1 cellular context compared by ENCODE assay signal in genomic region chr19:12974301-12975220, GRCh38.
A peak's percentile ranks its signal among the peaks of the same experiment; 100 is the strongest.
TF ChIP-seq lines count a peak whose summit lies in the region.

No MANE protein-coding gene starts in this region.

TF ChIP-seq in HepG2, 621 proteins besides CTCF, POLR2A, EP300 and RAD21:
- no peak for TF ChIP-seq ZNF546 (CRISPR knock-in tag; conservative IDR thresholded peaks at IDR 0.05)
- TF ChIP-seq, protein P1, sequence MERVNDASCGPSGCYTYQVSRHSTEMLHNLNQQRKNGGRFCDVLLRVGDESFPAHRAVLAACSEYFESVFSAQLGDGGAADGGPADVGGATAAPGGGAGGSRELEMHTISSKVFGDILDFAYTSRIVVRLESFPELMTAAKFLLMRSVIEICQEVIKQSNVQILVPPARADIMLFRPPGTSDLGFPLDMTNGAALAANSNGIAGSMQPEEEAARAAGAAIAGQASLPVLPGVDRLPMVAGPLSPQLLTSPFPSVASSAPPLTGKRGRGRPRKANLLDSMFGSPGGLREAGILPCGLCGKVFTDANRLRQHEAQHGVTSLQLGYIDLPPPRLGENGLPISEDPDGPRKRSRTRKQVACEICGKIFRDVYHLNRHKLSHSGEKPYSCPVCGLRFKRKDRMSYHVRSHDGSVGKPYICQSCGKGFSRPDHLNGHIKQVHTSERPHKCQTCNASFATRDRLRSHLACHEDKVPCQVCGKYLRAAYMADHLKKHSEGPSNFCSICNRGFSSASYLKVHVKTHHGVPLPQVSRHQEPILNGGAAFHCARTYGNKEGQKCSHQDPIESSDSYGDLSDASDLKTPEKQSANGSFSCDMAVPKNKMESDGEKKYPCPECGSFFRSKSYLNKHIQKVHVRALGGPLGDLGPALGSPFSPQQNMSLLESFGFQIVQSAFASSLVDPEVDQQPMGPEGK (CRISPR knock-in tag; IDR thresholded peaks at IDR 0.05), result 0 out of 2 replicates have a peak, but pooled peaks have one; percentile 35
- TF ChIP-seq RXRB (CRISPR knock-in tag; IDR thresholded peaks at IDR 0.05; ENCODE audit: borderline replicate concordance), result 0 out of 2 replicates have a peak, but pooled peaks have one; percentile 7
- no peak for TF ChIP-seq NKX3-1 (CRISPR knock-in tag; IDR thresholded peaks at IDR 0.05)
- TF ChIP-seq, protein P2, sequence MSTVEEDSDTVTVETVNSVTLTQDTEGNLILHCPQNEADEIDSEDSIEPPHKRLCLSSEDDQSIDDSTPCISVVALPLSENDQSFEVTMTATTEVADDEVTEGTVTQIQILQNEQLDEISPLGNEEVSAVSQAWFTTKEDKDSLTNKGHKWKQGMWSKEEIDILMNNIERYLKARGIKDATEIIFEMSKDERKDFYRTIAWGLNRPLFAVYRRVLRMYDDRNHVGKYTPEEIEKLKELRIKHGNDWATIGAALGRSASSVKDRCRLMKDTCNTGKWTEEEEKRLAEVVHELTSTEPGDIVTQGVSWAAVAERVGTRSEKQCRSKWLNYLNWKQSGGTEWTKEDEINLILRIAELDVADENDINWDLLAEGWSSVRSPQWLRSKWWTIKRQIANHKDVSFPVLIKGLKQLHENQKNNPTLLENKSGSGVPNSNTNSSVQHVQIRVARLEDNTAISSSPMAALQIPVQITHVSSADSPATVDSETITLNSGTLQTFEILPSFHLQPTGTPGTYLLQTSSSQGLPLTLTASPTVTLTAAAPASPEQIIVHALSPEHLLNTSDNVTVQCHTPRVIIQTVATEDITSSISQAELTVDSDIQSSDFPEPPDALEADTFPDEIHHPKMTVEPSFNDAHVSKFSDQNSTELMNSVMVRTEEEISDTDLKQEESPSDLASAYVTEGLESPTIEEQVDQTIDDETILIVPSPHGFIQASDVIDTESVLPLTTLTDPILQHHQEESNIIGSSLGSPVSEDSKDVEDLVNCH (CRISPR knock-in tag; IDR thresholded peaks at IDR 0.05), result no peak
- TF ChIP-seq ZNF687 (CRISPR knock-in tag; IDR thresholded peaks at IDR 0.05), result peak; percentile 19; the same call in 1 of the 2 replicates
- no peak for TF ChIP-seq ZBED4 (CRISPR knock-in tag; IDR thresholded peaks at IDR 0.05; ENCODE audit: borderline replicate concordance)
- no peak for TF ChIP-seq ZBTB42 (CRISPR knock-in tag; IDR thresholded peaks at IDR 0.05)
- TF ChIP-seq, protein P3, sequence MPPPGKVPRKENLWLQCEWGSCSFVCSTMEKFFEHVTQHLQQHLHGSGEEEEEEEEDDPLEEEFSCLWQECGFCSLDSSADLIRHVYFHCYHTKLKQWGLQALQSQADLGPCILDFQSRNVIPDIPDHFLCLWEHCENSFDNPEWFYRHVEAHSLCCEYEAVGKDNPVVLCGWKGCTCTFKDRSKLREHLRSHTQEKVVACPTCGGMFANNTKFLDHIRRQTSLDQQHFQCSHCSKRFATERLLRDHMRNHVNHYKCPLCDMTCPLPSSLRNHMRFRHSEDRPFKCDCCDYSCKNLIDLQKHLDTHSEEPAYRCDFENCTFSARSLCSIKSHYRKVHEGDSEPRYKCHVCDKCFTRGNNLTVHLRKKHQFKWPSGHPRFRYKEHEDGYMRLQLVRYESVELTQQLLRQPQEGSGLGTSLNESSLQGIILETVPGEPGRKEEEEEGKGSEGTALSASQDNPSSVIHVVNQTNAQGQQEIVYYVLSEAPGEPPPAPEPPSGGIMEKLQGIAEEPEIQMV (CRISPR knock-in tag; IDR thresholded peaks at IDR 0.05; ENCODE audit: low read depth), result no peak
- TF ChIP-seq CBX1 (IDR thresholded peaks at IDR 0.05; ENCODE audit: low read depth), result no peak
- TF ChIP-seq ZNF768 (CRISPR knock-in tag; IDR thresholded peaks at IDR 0.05), result no peak
- no peak for TF ChIP-seq NR2F6 (IDR thresholded peaks at IDR 0.05)
- TF ChIP-seq NR2F6 (CRISPR knock-in tag; IDR thresholded peaks at IDR 0.05), result no peak
- no peak for TF ChIP-seq ZNF629 (CRISPR knock-in tag; conservative IDR thresholded peaks at IDR 0.05)
- TF ChIP-seq ZBTB3 (CRISPR knock-in tag; IDR thresholded peaks at IDR 0.05; ENCODE audit: borderline replicate concordance, low read depth), result no peak
- TF ChIP-seq LCORL (IDR thresholded peaks at IDR 0.05), result no peak
- TF ChIP-seq LCORL (CRISPR knock-in tag; IDR thresholded peaks at IDR 0.05), result 0 out of 2 replicates have a peak, but pooled peaks have one; percentile 23
- TF ChIP-seq PAX8 (CRISPR knock-in tag; IDR thresholded peaks at IDR 0.05; ENCODE audit: borderline replicate concordance), result no peak
- TF ChIP-seq HDAC6 (IDR thresholded peaks at IDR 0.05; ENCODE audit: low read depth, low read length), result no peak
- TF ChIP-seq KMT2A (CRISPR knock-in tag; IDR thresholded peaks at IDR 0.05), result no peak
- no peak for TF ChIP-seq JUND (CRISPR knock-in tag; IDR thresholded peaks at IDR 0.05)
- TF ChIP-seq KDM3A (CRISPR knock-in tag; IDR thresholded peaks at IDR 0.05; ENCODE audit: low read depth), result no peak
- TF ChIP-seq MAFG (CRISPR knock-in tag; IDR thresholded peaks at IDR 0.05), result no peak
- no peak for TF ChIP-seq ARID3A (IDR thresholded peaks at IDR 0.05; ENCODE audit: low read depth, low read length)
- TF ChIP-seq, protein P4, sequence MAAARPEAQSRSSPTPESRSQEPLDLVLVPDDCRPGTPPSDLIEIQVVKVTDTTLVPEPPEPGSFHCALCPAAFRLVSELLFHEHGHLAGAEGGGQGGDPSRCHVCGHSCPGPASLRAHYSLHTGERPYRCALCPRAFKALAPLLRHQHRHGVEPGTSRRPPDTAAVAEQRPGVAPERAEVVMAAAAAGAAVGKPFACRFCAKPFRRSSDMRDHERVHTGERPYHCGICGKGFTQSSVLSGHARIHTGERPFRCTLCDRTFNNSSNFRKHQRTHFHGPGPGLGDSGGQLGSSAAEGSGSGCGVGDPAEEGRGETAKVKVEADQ (CRISPR knock-in tag; IDR thresholded peaks at IDR 0.05; ENCODE audit: borderline replicate concordance), result no peak
- TF ChIP-seq ZSCAN20 (CRISPR knock-in tag; IDR thresholded peaks at IDR 0.05; ENCODE audit: borderline replicate concordance), result no peak
- TF ChIP-seq ZFX (CRISPR knock-in tag; IDR thresholded peaks at IDR 0.05; ENCODE audit: low read depth), result no peak
- TF ChIP-seq, protein P5, sequence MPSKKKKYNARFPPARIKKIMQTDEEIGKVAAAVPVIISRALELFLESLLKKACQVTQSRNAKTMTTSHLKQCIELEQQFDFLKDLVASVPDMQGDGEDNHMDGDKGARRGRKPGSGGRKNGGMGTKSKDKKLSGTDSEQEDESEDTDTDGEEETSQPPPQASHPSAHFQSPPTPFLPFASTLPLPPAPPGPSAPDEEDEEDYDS (CRISPR knock-in tag; IDR thresholded peaks at IDR 0.05), result no peak
- no peak for TF ChIP-seq MTF1 (CRISPR knock-in tag; IDR thresholded peaks at IDR 0.05)
- no peak for TF ChIP-seq STAT5B (CRISPR knock-in tag; IDR thresholded peaks at IDR 0.05)
- no peak for TF ChIP-seq ZNF451 (CRISPR knock-in tag; IDR thresholded peaks at IDR 0.05)
- no peak for TF ChIP-seq NFIC (IDR thresholded peaks at IDR 0.05; ENCODE audit: low read length)
- TF ChIP-seq ARID4A (CRISPR knock-in tag; IDR thresholded peaks at IDR 0.05; ENCODE audit: borderline replicate concordance), result no peak
